Comparison of ENCODE assay signal across 35 cellular contexts in genomic region chr10:53134050-53134449, GRCh38.
"Had no signal": no experiment of that assay in that cellular context is flagged by ENCODE, and none has a peak within 500 bp of the region (broad histone marks: within the 10 kb centered on the region; RNA-seq: fewer than 3 reads in every experiment).

No MANE protein-coding gene starts in this region.

- ATAC-seq: activated CD8-positive, alpha-beta T cell treated with anti-CD3 and anti-CD28 coated beads for 36 hours; activated naive CD4-positive, alpha-beta T cell treated with anti-CD3 and anti-CD28 coated beads, Interleukin-2, amount 50 U/mL, for 72 hours; activated T-cell treated with anti-CD3 and anti-CD28 coated beads, Interleukin-2, amount 50 U/mL, for 4 hours; activated T-cell treated with anti-CD3 and anti-CD28 coated beads, Interleukin-2, amount 50 U/mL, for 72 hours; activated T-helper 17 cell treated with anti-CD3 and anti-CD28 coated beads, Interleukin-2, amount 50 U/mL, for 72 hours had no signal

- H3K4me1 ChIP-seq: adrenal gland, ascending aorta, breast epithelium had no signal

- H3K36me3 Mint-ChIP-seq: activated CD4-positive, alpha-beta memory T cell treated with anti-CD3 and anti-CD28 coated beads for 36 hours; activated naive CD4-positive, alpha-beta T cell treated with anti-CD3 and anti-CD28 coated beads, Interleukin-2, amount 50 U/mL, for 72 hours; activated naive CD8-positive, alpha-beta T cell treated with anti-CD3 and anti-CD28 coated beads for 36 hours; brain had no signal

- FAIRE-seq: TTC549 had no signal

- H3K9me3 Mint-ChIP-seq: activated CD4-positive, alpha-beta T cell treated with anti-CD3 and anti-CD28 coated beads, Interleukin-2, amount 10 ng/mL, durations not matched to agents 24 days and 14 days; activated naive CD8-positive, alpha-beta T cell treated with anti-CD3 and anti-CD28 coated beads for 36 hours; brain had no signal

- H3K27me3 Mint-ChIP-seq: activated B cell treated with CpG ODN at 0.5 μM for 24 hours; activated CD4-positive, alpha-beta memory T cell treated with anti-CD3 and anti-CD28 coated beads for 36 hours; activated CD4-positive, alpha-beta T cell treated with anti-CD3 and anti-CD28 coated beads, Interleukin-2, amount 10 ng/mL, durations not matched to agents 24 days and 14 days; activated CD8-positive, alpha-beta T cell treated with anti-CD3 and anti-CD28 coated beads for 36 hours; activated naive CD8-positive, alpha-beta T cell treated with anti-CD3 and anti-CD28 coated beads for 36 hours; activated T-helper 17 cell treated with anti-CD3 and anti-CD28 coated beads, Interleukin-2, amount 50 U/mL, for 72 hours had no signal

- H3K4me1 Mint-ChIP-seq: activated B cell treated with CpG ODN at 0.5 μM for 24 hours; activated CD4-positive, alpha-beta T cell treated with anti-CD3 and anti-CD28 coated beads, Interleukin-2, amount 10 ng/mL, durations not matched to agents 24 days and 14 days; activated naive CD8-positive, alpha-beta T cell treated with anti-CD3 and anti-CD28 coated beads for 36 hours; activated T-helper 17 cell treated with anti-CD3 and anti-CD28 coated beads, Interleukin-2, amount 50 U/mL, for 72 hours; brain had no signal

- H3K36me3 ChIP-seq: adrenal gland, ascending aorta, breast epithelium had no signal

- H3K4me3 ChIP-seq: adrenal gland, ascending aorta, breast epithelium had no signal

- H3K9me3 ChIP-seq: adrenal gland, ascending aorta, breast epithelium had no signal

- H3K27ac ChIP-seq: adrenal gland, ascending aorta, breast epithelium, VCaP had no signal

- DNase-seq: activated B cell treated with CpG ODN at 0.5 μM for 24 hours; activated CD4-positive, alpha-beta memory T cell treated with anti-CD3 and anti-CD28 coated beads for 36 hours; activated CD4-positive, alpha-beta T cell treated with anti-CD3 and anti-CD28 coated beads for 4 hours; activated CD4-positive, alpha-beta T cell treated with anti-CD3 and anti-CD28 coated beads, Interleukin-2, amount 10 ng/mL, durations not matched to agents 24 days and 14 days; activated CD4-positive, alpha-beta T cell treated with anti-CD3 and anti-CD28 coated beads, Interleukin-2, amount 50 U/mL, for 1 hour; activated CD4-positive, alpha-beta T cell treated with anti-CD3 and anti-CD28 coated beads, Interleukin-2, amount 50 U/mL, for 4 hours; activated CD4-positive, CD25-positive, alpha-beta regulatory T cell treated with anti-CD3 and anti-CD28 coated beads, Interleukin-2, amount 50 U/mL, for 72 hours; activated CD8-positive, alpha-beta memory T cell treated with anti-CD3 and anti-CD28 coated beads, Interleukin-2, amount 50 U/mL, for 4 hours; activated CD8-positive, alpha-beta T cell treated with anti-CD3 and anti-CD28 coated beads for 36 hours; activated effector memory CD4-positive, alpha-beta T cell treated with anti-CD3 and anti-CD28 coated beads, Interleukin-2, amount 50 U/mL, for 16 hours; activated gamma-delta T cell treated with Interleukin-2 at 50 U/mL for 16 hours; activated naive CD4-positive, alpha-beta T cell; activated naive CD4-positive, alpha-beta T cell treated with anti-CD3 and anti-CD28 coated beads for 36 hours; activated naive CD4-positive, alpha-beta T cell treated with anti-CD3 and anti-CD28 coated beads, Interleukin-2, amount 50 U/mL, for 16 hours; activated naive CD8-positive, alpha-beta T cell treated with anti-CD3 and anti-CD28 coated beads for 36 hours; activated T-cell treated with anti-CD3 and anti-CD28 coated beads for 4 hours; activated T-cell treated with anti-CD3 and anti-CD28 coated beads, Interleukin-2, amount 50 U/mL, for 1 hour; activated T-cell treated with anti-CD3 and anti-CD28 coated beads, Interleukin-2, amount 50 U/mL, for 4 hours; activated T-cell treated with anti-CD3 and anti-CD28 coated beads, Interleukin-2, amount 50 U/mL, for 72 hours; adrenal gland; amniotic stem cell; central memory CD4-positive, alpha-beta T cell; T-helper 1 cell; T-helper 2 cell; T-helper 9 cell had no signal

- H3K27me3 ChIP-seq: adrenal gland, ascending aorta, breast epithelium had no signal

- H3K4me3 Mint-ChIP-seq: activated B cell treated with CpG ODN at 0.5 μM for 24 hours; activated CD4-positive, alpha-beta memory T cell treated with anti-CD3 and anti-CD28 coated beads for 36 hours; activated CD4-positive, alpha-beta T cell treated with anti-CD3 and anti-CD28 coated beads, Interleukin-2, amount 10 ng/mL, durations not matched to agents 24 days and 14 days; activated CD8-positive, alpha-beta T cell treated with anti-CD3 and anti-CD28 coated beads for 36 hours; activated naive CD4-positive, alpha-beta T cell treated with anti-CD3 and anti-CD28 coated beads for 36 hours; activated naive CD8-positive, alpha-beta T cell treated with anti-CD3 and anti-CD28 coated beads for 36 hours; activated T-cell treated with anti-CD3 and anti-CD28 coated beads, Interleukin-2, amount 50 U/mL, for 4 hours; activated T-cell treated with anti-CD3 and anti-CD28 coated beads, Interleukin-2, amount 50 U/mL, for 72 hours; activated T-helper 1 cell treated with anti-CD3 and anti-CD28 coated beads, Interleukin-12 subunit alpha, Interleukin-12 subunit beta, Interleukin-2, Interleukin-4 antibody, amounts not matched to agents 30 ng/mL and 10 ng/mL and 1 ng/mL, durations not matched to agents 14 hours and 24 hours and 36 hours; activated T-helper 17 cell treated with anti-CD3 and anti-CD28 coated beads, Interleukin-2, amount 50 U/mL, for 72 hours; brain; T-helper 1 cell treated with Interleukin-12 subunit alpha and Interleukin-12 subunit beta and Interleukin-4 antibody, amounts not matched to agents 30 μg/mL and 1 μg/mL, for 36 hours; T-helper 2 cell treated with Interferon-gamma antibody and Interleukin-4, amounts not matched to agents 5 μg/mL and 100 μg/mL, for 36 hours had no signal

- H3K27ac Mint-ChIP-seq: activated B cell treated with CpG ODN at 0.5 μM for 24 hours; activated CD4-positive, alpha-beta memory T cell treated with anti-CD3 and anti-CD28 coated beads for 36 hours; activated CD4-positive, alpha-beta T cell treated with anti-CD3 and anti-CD28 coated beads, Interleukin-2, amount 10 ng/mL, durations not matched to agents 24 days and 14 days; activated CD8-positive, alpha-beta T cell treated with anti-CD3 and anti-CD28 coated beads for 36 hours; activated naive CD4-positive, alpha-beta T cell treated with anti-CD3 and anti-CD28 coated beads for 36 hours; activated naive CD4-positive, alpha-beta T cell treated with anti-CD3 and anti-CD28 coated beads, Interleukin-2, amount 50 U/mL, for 72 hours; activated naive CD8-positive, alpha-beta T cell treated with anti-CD3 and anti-CD28 coated beads for 36 hours; activated T-cell treated with anti-CD3 and anti-CD28 coated beads, Interleukin-2, amount 50 U/mL, for 72 hours; activated T-helper 1 cell treated with anti-CD3 and anti-CD28 coated beads, Interleukin-12 subunit alpha, Interleukin-12 subunit beta, Interleukin-2, Interleukin-4 antibody, amounts not matched to agents 30 ng/mL and 10 ng/mL and 1 ng/mL, durations not matched to agents 14 hours and 24 hours and 36 hours; activated T-helper 17 cell treated with anti-CD3 and anti-CD28 coated beads, Interleukin-2, amount 50 U/mL, for 72 hours; brain; T-helper 1 cell treated with Interleukin-12 subunit alpha and Interleukin-12 subunit beta and Interleukin-4 antibody, amounts not matched to agents 30 μg/mL and 1 μg/mL, for 36 hours; T-helper 2 cell treated with Interferon-gamma antibody and Interleukin-4, amounts not matched to agents 5 μg/mL and 100 μg/mL, for 36 hours had no signal
